1 cellular context compared by ENCODE assay signal in the genomic region with DNA sequence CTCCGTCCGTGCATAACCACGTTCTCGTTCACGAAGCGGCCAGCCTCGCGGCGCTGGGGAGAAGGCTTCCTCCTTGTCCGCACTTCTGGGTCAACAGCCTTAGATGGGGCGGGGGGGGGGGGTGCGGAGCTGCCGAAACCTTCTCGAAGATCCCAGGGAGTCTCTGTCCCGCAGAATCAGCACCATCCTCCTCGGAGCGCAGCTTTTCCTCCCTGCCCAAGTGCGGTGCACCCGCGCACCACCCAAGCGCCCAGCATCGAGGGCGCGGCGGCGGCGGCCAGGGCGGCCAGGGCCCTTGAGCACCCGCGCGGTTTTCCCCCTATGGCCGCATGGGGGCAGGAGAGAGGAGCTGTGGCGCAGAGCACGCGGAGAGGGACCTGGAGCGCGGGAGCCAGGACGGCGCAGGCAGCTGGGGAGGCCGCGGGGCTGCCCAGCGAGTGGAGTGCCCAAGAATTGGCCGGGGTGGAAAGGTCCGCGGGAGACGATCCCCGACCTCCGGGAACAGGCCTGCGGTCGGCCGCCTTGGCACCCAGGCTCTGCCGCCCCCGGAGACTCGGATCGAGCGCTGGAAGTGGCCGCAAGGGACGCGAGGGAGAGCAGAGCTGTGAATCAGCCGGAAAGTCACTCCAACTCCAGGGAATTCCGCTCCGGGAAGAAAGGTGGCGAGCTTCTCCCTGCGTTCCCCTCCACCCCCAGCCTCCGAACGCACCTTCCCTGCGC.
A peak's percentile ranks its signal among the peaks of the same experiment; 100 is the strongest.
TF ChIP-seq lines count a peak whose summit lies in the region.

No MANE protein-coding gene starts in this region.

TF ChIP-seq in HepG2, 621 proteins besides CTCF, POLR2A, EP300 and RAD21 (continued from another document and continues in another):
- TF ChIP-seq, protein P1, sequence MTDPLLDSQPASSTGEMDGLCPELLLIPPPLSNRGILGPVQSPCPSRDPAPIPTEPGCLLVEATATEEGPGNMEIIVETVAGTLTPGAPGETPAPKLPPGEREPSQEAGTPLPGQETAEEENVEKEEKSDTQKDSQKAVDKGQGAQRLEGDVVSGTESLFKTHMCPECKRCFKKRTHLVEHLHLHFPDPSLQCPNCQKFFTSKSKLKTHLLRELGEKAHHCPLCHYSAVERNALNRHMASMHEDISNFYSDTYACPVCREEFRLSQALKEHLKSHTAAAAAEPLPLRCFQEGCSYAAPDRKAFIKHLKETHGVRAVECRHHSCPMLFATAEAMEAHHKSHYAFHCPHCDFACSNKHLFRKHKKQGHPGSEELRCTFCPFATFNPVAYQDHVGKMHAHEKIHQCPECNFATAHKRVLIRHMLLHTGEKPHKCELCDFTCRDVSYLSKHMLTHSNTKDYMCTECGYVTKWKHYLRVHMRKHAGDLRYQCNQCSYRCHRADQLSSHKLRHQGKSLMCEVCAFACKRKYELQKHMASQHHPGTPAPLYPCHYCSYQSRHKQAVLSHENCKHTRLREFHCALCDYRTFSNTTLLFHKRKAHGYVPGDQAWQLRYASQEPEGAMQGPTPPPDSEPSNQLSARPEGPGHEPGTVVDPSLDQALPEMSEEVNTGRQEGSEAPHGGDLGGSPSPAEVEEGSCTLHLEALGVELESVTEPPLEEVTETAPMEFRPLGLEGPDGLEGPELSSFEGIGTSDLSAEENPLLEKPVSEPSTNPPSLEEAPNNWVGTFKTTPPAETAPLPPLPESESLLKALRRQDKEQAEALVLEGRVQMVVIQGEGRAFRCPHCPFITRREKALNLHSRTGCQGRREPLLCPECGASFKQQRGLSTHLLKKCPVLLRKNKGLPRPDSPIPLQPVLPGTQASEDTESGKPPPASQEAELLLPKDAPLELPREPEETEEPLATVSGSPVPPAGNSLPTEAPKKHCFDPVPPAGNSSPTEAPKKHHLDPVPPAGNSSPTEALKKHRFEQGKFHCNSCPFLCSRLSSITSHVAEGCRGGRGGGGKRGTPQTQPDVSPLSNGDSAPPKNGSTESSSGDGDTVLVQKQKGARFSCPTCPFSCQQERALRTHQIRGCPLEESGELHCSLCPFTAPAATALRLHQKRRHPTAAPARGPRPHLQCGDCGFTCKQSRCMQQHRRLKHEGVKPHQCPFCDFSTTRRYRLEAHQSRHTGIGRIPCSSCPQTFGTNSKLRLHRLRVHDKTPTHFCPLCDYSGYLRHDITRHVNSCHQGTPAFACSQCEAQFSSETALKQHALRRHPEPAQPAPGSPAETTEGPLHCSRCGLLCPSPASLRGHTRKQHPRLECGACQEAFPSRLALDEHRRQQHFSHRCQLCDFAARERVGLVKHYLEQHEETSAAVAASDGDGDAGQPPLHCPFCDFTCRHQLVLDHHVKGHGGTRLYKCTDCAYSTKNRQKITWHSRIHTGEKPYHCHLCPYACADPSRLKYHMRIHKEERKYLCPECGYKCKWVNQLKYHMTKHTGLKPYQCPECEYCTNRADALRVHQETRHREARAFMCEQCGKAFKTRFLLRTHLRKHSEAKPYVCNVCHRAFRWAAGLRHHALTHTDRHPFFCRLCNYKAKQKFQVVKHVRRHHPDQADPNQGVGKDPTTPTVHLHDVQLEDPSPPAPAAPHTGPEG (CRISPR knock-in tag; IDR thresholded peaks at IDR 0.05): no peak
- TF ChIP-seq BRCA1 (CRISPR knock-in tag; IDR thresholded peaks at IDR 0.05): no peak
- no peak for TF ChIP-seq SIX1 (CRISPR knock-in tag; IDR thresholded peaks at IDR 0.05; ENCODE audit: borderline replicate concordance)
- TF ChIP-seq GABPB1 (CRISPR knock-in tag; IDR thresholded peaks at IDR 0.05): peak; percentile 77; the same call in 1 of the 2 replicates
- peak; percentile 90; the same call in 1 of the 2 replicates for TF ChIP-seq ZNF598 (CRISPR knock-in tag; IDR thresholded peaks at IDR 0.05; ENCODE audit: borderline replicate concordance)
- TF ChIP-seq CENPX (CRISPR knock-in tag; IDR thresholded peaks at IDR 0.05): no peak
- TF ChIP-seq SUZ12 (IDR thresholded peaks at IDR 0.05; ENCODE audit: low read depth, low read length): no peak
- TF ChIP-seq, protein P2, sequence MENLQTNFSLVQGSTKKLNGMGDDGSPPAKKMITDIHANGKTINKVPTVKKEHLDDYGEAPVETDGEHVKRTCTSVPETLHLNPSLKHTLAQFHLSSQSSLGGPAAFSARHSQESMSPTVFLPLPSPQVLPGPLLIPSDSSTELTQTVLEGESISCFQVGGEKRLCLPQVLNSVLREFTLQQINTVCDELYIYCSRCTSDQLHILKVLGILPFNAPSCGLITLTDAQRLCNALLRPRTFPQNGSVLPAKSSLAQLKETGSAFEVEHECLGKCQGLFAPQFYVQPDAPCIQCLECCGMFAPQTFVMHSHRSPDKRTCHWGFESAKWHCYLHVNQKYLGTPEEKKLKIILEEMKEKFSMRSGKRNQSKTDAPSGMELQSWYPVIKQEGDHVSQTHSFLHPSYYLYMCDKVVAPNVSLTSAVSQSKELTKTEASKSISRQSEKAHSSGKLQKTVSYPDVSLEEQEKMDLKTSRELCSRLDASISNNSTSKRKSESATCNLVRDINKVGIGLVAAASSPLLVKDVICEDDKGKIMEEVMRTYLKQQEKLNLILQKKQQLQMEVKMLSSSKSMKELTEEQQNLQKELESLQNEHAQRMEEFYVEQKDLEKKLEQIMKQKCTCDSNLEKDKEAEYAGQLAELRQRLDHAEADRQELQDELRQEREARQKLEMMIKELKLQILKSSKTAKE (CRISPR knock-in tag; IDR thresholded peaks at IDR 0.05; ENCODE audit: borderline replicate concordance): no peak
- TF ChIP-seq, protein P3, sequence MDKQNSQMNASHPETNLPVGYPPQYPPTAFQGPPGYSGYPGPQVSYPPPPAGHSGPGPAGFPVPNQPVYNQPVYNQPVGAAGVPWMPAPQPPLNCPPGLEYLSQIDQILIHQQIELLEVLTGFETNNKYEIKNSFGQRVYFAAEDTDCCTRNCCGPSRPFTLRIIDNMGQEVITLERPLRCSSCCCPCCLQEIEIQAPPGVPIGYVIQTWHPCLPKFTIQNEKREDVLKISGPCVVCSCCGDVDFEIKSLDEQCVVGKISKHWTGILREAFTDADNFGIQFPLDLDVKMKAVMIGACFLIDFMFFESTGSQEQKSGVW (CRISPR knock-in tag; IDR thresholded peaks at IDR 0.05; ENCODE audit: borderline replicate concordance): no peak
- TF ChIP-seq, protein P4, sequence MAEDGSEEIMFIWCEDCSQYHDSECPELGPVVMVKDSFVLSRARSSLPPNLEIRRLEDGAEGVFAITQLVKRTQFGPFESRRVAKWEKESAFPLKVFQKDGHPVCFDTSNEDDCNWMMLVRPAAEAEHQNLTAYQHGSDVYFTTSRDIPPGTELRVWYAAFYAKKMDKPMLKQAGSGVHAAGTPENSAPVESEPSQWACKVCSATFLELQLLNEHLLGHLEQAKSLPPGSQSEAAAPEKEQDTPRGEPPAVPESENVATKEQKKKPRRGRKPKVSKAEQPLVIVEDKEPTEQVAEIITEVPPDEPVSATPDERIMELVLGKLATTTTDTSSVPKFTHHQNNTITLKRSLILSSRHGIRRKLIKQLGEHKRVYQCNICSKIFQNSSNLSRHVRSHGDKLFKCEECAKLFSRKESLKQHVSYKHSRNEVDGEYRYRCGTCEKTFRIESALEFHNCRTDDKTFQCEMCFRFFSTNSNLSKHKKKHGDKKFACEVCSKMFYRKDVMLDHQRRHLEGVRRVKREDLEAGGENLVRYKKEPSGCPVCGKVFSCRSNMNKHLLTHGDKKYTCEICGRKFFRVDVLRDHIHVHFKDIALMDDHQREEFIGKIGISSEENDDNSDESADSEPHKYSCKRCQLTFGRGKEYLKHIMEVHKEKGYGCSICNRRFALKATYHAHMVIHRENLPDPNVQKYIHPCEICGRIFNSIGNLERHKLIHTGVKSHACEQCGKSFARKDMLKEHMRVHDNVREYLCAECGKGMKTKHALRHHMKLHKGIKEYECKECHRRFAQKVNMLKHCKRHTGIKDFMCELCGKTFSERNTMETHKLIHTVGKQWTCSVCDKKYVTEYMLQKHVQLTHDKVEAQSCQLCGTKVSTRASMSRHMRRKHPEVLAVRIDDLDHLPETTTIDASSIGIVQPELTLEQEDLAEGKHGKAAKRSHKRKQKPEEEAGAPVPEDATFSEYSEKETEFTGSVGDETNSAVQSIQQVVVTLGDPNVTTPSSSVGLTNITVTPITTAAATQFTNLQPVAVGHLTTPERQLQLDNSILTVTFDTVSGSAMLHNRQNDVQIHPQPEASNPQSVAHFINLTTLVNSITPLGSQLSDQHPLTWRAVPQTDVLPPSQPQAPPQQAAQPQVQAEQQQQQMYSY (CRISPR knock-in tag; IDR thresholded peaks at IDR 0.05): peak; percentile 93
- TF ChIP-seq NFYB (CRISPR knock-in tag; IDR thresholded peaks at IDR 0.05): peak; percentile 30; the same call in 1 of the 2 replicates
- no peak for TF ChIP-seq SMARCE1 (IDR thresholded peaks at IDR 0.05; ENCODE audit: borderline replicate concordance)
- TF ChIP-seq CREB1 (IDR thresholded peaks at IDR 0.05): no peak
- no peak for TF ChIP-seq CREB1 (CRISPR knock-in tag; IDR thresholded peaks at IDR 0.05)
- TF ChIP-seq, protein P5, sequence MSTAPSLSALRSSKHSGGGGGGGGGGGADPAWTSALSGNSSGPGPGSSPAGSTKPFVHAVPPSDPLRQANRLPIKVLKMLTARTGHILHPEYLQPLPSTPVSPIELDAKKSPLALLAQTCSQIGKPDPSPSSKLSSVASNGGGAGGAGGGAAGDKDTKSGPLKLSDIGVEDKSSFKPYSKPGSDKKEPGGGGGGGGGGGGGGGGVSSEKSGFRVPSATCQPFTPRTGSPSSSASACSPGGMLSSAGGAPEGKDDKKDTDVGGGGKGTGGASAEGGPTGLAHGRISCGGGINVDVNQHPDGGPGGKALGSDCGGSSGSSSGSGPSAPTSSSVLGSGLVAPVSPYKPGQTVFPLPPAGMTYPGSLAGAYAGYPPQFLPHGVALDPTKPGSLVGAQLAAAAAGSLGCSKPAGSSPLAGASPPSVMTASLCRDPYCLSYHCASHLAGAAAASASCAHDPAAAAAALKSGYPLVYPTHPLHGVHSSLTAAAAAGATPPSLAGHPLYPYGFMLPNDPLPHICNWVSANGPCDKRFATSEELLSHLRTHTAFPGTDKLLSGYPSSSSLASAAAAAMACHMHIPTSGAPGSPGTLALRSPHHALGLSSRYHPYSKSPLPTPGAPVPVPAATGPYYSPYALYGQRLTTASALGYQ (CRISPR knock-in tag; IDR thresholded peaks at IDR 0.05): peak; percentile 49; the same call in 1 of the 2 replicates
- no peak for TF ChIP-seq ZNF20 (CRISPR knock-in tag; IDR thresholded peaks at IDR 0.05)
- TF ChIP-seq, protein P6, sequence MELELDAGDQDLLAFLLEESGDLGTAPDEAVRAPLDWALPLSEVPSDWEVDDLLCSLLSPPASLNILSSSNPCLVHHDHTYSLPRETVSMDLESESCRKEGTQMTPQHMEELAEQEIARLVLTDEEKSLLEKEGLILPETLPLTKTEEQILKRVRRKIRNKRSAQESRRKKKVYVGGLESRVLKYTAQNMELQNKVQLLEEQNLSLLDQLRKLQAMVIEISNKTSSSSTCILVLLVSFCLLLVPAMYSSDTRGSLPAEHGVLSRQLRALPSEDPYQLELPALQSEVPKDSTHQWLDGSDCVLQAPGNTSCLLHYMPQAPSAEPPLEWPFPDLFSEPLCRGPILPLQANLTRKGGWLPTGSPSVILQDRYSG (CRISPR knock-in tag; IDR thresholded peaks at IDR 0.05): no peak
- no peak for TF ChIP-seq PAF1 (CRISPR knock-in tag; IDR thresholded peaks at IDR 0.05)
- 0 out of 2 replicates have a peak, but pooled peaks have one; percentile 36 for TF ChIP-seq ZNF343 (CRISPR knock-in tag; IDR thresholded peaks at IDR 0.05)
- TF ChIP-seq ZNF136 (CRISPR knock-in tag; IDR thresholded peaks at IDR 0.05; ENCODE audit: low read depth): 0 out of 2 replicates have a peak, but pooled peaks have one; percentile 54
- peak; percentile 68; the same call in 1 of the 2 replicates for TF ChIP-seq ZNF558 (CRISPR knock-in tag; IDR thresholded peaks at IDR 0.05; ENCODE audit: borderline replicate concordance)
- TF ChIP-seq PITX1 (CRISPR knock-in tag; IDR thresholded peaks at IDR 0.05): peak; percentile 51; the same call in 1 of the 2 replicates
- TF ChIP-seq, protein P7, sequence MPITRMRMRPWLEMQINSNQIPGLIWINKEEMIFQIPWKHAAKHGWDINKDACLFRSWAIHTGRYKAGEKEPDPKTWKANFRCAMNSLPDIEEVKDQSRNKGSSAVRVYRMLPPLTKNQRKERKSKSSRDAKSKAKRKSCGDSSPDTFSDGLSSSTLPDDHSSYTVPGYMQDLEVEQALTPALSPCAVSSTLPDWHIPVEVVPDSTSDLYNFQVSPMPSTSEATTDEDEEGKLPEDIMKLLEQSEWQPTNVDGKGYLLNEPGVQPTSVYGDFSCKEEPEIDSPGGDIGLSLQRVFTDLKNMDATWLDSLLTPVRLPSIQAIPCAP (CRISPR knock-in tag; IDR thresholded peaks at IDR 0.05; ENCODE audit: low read depth): no peak
- TF ChIP-seq HMG20B (CRISPR knock-in tag; conservative IDR thresholded peaks at IDR 0.05): no peak
- TF ChIP-seq ZNF317 (CRISPR knock-in tag; IDR thresholded peaks at IDR 0.05): no peak
- TF ChIP-seq ZNF367 (CRISPR knock-in tag; IDR thresholded peaks at IDR 0.05; ENCODE audit: borderline replicate concordance): no peak
- TF ChIP-seq CEBPB (IDR thresholded peaks at IDR 0.05; ENCODE audit: borderline replicate concordance, low read depth, low read length): no peak
- no peak for TF ChIP-seq PHF5A (CRISPR knock-in tag; IDR thresholded peaks at IDR 0.05; ENCODE audit: low read depth, unreplicated experiment)
- TF ChIP-seq KLF11 (CRISPR knock-in tag; IDR thresholded peaks at IDR 0.05): 0 out of 2 replicates have a peak, but pooled peaks have one; percentile 37
- TF ChIP-seq NPAS2 (CRISPR knock-in tag; IDR thresholded peaks at IDR 0.05; ENCODE audit: borderline replicate concordance): no peak
- no peak for TF ChIP-seq ZFAT (CRISPR knock-in tag; conservative IDR thresholded peaks at IDR 0.05)
- no peak for TF ChIP-seq HNF4G (IDR thresholded peaks at IDR 0.05; ENCODE audit: borderline replicate concordance, low read depth, low read length)
- 0 out of 2 replicates have a peak, but pooled peaks have one; percentile 34 for TF ChIP-seq HNF4G (CRISPR knock-in tag; IDR thresholded peaks at IDR 0.05; ENCODE audit: borderline replicate concordance, low read depth)
- TF ChIP-seq, protein P8, sequence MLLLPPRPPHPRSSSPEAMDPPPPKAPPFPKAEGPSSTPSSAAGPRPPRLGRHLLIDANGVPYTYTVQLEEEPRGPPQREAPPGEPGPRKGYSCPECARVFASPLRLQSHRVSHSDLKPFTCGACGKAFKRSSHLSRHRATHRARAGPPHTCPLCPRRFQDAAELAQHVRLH (CRISPR knock-in tag; IDR thresholded peaks at IDR 0.05; ENCODE audit: borderline replicate concordance, low read depth): peak; percentile 88; the same call in 1 of the 2 replicates
- peak; percentile 83; the same call in 1 of the 2 replicates for TF ChIP-seq CBX5 (CRISPR knock-in tag; IDR thresholded peaks at IDR 0.05; ENCODE audit: borderline replicate concordance)
- TF ChIP-seq KAT7 (CRISPR knock-in tag; IDR thresholded peaks at IDR 0.05; ENCODE audit: borderline replicate concordance): no peak
- TF ChIP-seq ZNF678 (CRISPR knock-in tag; IDR thresholded peaks at IDR 0.05): peak; percentile 88; the same call in 1 of the 2 replicates
- TF ChIP-seq, protein P9, sequence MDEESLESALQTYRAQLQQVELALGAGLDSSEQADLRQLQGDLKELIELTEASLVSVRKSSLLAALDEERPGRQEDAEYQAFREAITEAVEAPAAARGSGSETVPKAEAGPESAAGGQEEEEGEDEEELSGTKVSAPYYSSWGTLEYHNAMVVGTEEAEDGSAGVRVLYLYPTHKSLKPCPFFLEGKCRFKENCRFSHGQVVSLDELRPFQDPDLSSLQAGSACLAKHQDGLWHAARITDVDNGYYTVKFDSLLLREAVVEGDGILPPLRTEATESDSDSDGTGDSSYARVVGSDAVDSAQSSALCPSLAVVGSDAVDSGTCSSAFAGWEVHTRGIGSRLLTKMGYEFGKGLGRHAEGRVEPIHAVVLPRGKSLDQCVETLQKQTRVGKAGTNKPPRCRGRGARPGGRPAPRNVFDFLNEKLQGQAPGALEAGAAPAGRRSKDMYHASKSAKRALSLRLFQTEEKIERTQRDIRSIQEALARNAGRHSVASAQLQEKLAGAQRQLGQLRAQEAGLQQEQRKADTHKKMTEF (CRISPR knock-in tag; IDR thresholded peaks at IDR 0.05): peak; percentile 79
- TF ChIP-seq ATAD3A (CRISPR knock-in tag; IDR thresholded peaks at IDR 0.05): no peak
- peak; percentile 74; the same call in 1 of the 2 replicates for TF ChIP-seq ZNF44 (CRISPR knock-in tag; IDR thresholded peaks at IDR 0.05)
- TF ChIP-seq MEIS1 (CRISPR knock-in tag; IDR thresholded peaks at IDR 0.05; ENCODE audit: borderline replicate concordance): peak; percentile 60; the same call in 1 of the 2 replicates
